In genomic region chr19:58218899-58219298, GRCh38 we compare ENCODE assay signal across 9 cellular contexts. TPM values are rescaled to one million over a fixed set of nuclear protein-coding genes. Genes with fewer than 3 reads are reported as not detected.
DNase-seq lines count a peak whose midpoint lies in the region; ATAC-seq and TF ChIP-seq lines count a peak whose summit lies in the region.
"Had no signal": no experiment of that assay in that cellular context is flagged by ENCODE, and none has a peak within 500 bp of the region (broad histone marks: within the 10 kb centered on the region; RNA-seq: fewer than 3 reads in every experiment).

No MANE protein-coding gene starts in this region.

- no peak overlapping the region for H3K27ac ChIP-seq in RWPE1
- H3K27ac ChIP-seq: coronary artery had no signal

- H3K4me3 Mint-ChIP-seq in activated T-helper 17 cell treated with anti-CD3 and anti-CD28 coated beads, Interleukin-2, amount 50 U/mL, for 72 hours = no peak overlapping the region
- H3K4me3 Mint-ChIP-seq in naive B cell = no peak overlapping the region

- no peak overlapping the region for H3K27ac Mint-ChIP-seq in activated T-helper 17 cell treated with anti-CD3 and anti-CD28 coated beads, Interleukin-2, amount 50 U/mL, for 72 hours
- peak overlapping the region in 1 of 6 donors; percentile 67 for H3K27ac Mint-ChIP-seq in naive B cell

- TF ChIP-seq CTCF in GM10248 (IDR thresholded peaks at IDR 0.05; ENCODE audit: control extremely low read depth, extremely low read depth, low read depth, missing control alignments) = peak; percentile 14
- TF ChIP-seq CTCF in RWPE1 (conservative IDR thresholded peaks at IDR 0.05; ENCODE audit: low read depth) = no peak

- H3K36me3 Mint-ChIP-seq in activated T-helper 17 cell treated with anti-CD3 and anti-CD28 coated beads, Interleukin-2, amount 50 U/mL, for 72 hours (ENCODE audit: low read depth) = peaks cover 3% of the 10 kb centered on the region
- H3K36me3 Mint-ChIP-seq in naive B cell = peaks cover 6 to 14% of the 10 kb centered on the region in 2 donors

- no peak for DNase-seq in GM10248 (ENCODE audit: extremely low spot score)
- peak; percentile 70 for DNase-seq in NAMALWA (ENCODE audit: low spot score)
- DNase-seq in naive B cell = no peak
- DNase-seq in HuH-7.5 (ENCODE audit: low spot score) = no peak
- DNase-seq in RWPE1 (ENCODE audit: low spot score) = no peak

- H3K4me1 Mint-ChIP-seq in activated T-helper 17 cell treated with anti-CD3 and anti-CD28 coated beads, Interleukin-2, amount 50 U/mL, for 72 hours = no peaks in the 10 kb centered on the region
- no peaks in the 10 kb centered on the region for H3K4me1 Mint-ChIP-seq in naive B cell

- H3K9me3 Mint-ChIP-seq in activated T-helper 17 cell treated with anti-CD3 and anti-CD28 coated beads, Interleukin-2, amount 50 U/mL, for 72 hours = peaks cover 10% of the 10 kb centered on the region
- H3K9me3 Mint-ChIP-seq in naive B cell = peaks cover 4 to 75% (median 50%) of the 10 kb centered on the region in 7 donors

- POLR2A ChIA-PET in GM10248 (lab: Yijun Ruan, JAX) = interaction anchor here (0.6 kb wide), 1 partner anchor 82 kb away, joined by 3 read pairs; no protein-coding TSS in a partner anchor
- POLR2A ChIA-PET in RWPE1 (lab: Yijun Ruan, JAX; ENCODE audit: low non-redundant PET) = no interaction called here

- H3K27me3 Mint-ChIP-seq in activated T-helper 17 cell treated with anti-CD3 and anti-CD28 coated beads, Interleukin-2, amount 50 U/mL, for 72 hours = no peaks in the 10 kb centered on the region
- no peaks in the 10 kb centered on the region for H3K27me3 Mint-ChIP-seq in naive B cell

- peak; percentile 77 for ATAC-seq in activated T-helper 17 cell treated with anti-CD3 and anti-CD28 coated beads, Interleukin-2, amount 50 U/mL, for 72 hours (replicated peaks)
- peak; percentile 46 to 58 for ATAC-seq in naive B cell (ENCODE audit: low read depth in 2 of 2)
- ATAC-seq in HG03521 (IDR thresholded peaks at IDR 0.05; ENCODE audit: unreplicated experiment) = no peak
- ATAC-seq in HG03442 (IDR thresholded peaks at IDR 0.05; ENCODE audit: unreplicated experiment) = no peak

- CTCF ChIA-PET in GM10248 (lab: Yijun Ruan, JAX) = interaction anchor here (1.4 kb wide), 1 partner anchor 10 kb away, joined by 3 read pairs; the partner anchor contains the start of gene ZNF544
- CTCF ChIA-PET in RWPE1 (lab: Yijun Ruan, JAX) = no interaction called here

RNA-seq across cellular contexts. Expression of gene ZNF544, which starts 9.8 kb away (rescaled TPM):
- 10 to 100 TPM; 43.4 to 44.6 TPM for total RNA-seq in activated T-helper 17 cell treated with anti-CD3 and anti-CD28 coated beads, Interleukin-2, amount 50 U/mL, for 72 hours
- 10 to 100 TPM; 16.4 to 41.1 (median 23.1) TPM for polyA plus RNA-seq in naive B cell (ENCODE audit: low read depth in 6 of 6)

RNA-seq across cellular contexts. Expression of gene ZNF274, which starts 36.0 kb away (rescaled TPM):
- total RNA-seq in activated T-helper 17 cell treated with anti-CD3 and anti-CD28 coated beads, Interleukin-2, amount 50 U/mL, for 72 hours = 10 to 100 TPM; 18.5 to 29.1 TPM
- polyA plus RNA-seq in naive B cell (ENCODE audit: low read depth in 6 of 6) = 10 to 100 TPM; 45.1 to 65.9 (median 55.5) TPM

RNA-seq across cellular contexts. Expression of gene ZNF8, which starts 59.9 kb away (rescaled TPM):
- total RNA-seq in activated T-helper 17 cell treated with anti-CD3 and anti-CD28 coated beads, Interleukin-2, amount 50 U/mL, for 72 hours = 1 to 10 TPM; 3.7 to 4.6 TPM
- polyA plus RNA-seq in naive B cell (ENCODE audit: low read depth in 6 of 6) = 1 to 10 TPM in 1 of 6 donors, under 1 TPM in 4, not detected in 1; 0.21 to 1.0 (median 0.70) TPM

Comparison
In these comparisons a context has a peak if more than half of its experiments do, and no peak if none do; other contexts are left out.
1. ATAC-seq: peak in activated T-helper 17 cell treated with anti-CD3 and anti-CD28 coated beads, Interleukin-2, amount 50 U/mL, for 72 hours (single experiment) and naive B cell (2 of 2); none in HG03521 (single experiment) and HG03442 (single experiment).